23 cellular contexts compared by ENCODE assay signal in genomic region chr7:105230486-105230885, GRCh38.
DNase-seq lines count a peak whose midpoint lies in the region; ATAC-seq, FAIRE-seq and TF ChIP-seq lines count a peak whose summit lies in the region.
"Had no signal": no experiment of that assay in that cellular context is flagged by ENCODE, and none has a peak within 500 bp of the region (broad histone marks: within the 10 kb centered on the region; RNA-seq: fewer than 3 reads in every experiment).

No MANE protein-coding gene starts in this region.

- FAIRE-seq in endometrium (lab: Jason Lieb, UNC) (peak; percentile 35), keratinocyte (lab: Jason Lieb, UNC) (no peak)
- FAIRE-seq: H54 had no signal

- no peaks in the 10 kb centered on the region for H3K9me1 ChIP-seq in keratinocyte (ENCODE audit: control insufficient read depth, extremely low read depth, insufficient read depth, low read length)

- H3K9ac ChIP-seq in SK-N-MC (ENCODE audit: insufficient read length), result no peak overlapping the region
- H3K9ac ChIP-seq in keratinocyte (ENCODE audit: control insufficient read depth, extremely low read depth, insufficient read depth, low read length), result peak overlapping the region; percentile 65
- H3K9ac ChIP-seq: SK-N-SH had no signal

- dilution Hi-C loops in keratinocyte (cut with MboI; ENCODE audit: extremely low pct_ligation_motif_present, low sequenced_read_pairs), result no loop called here

- H3K9me3 ChIP-seq in SK-N-MC (ENCODE audit: low read depth, low read length) (no peaks in the 10 kb centered on the region; the same call in 1 of the 2 replicates), keratinocyte (ENCODE audit: control insufficient read depth, low read depth, low read length) (no peaks in the 10 kb centered on the region)
- H3K9me3 ChIP-seq: SK-N-SH had no signal

- no peak for TF ChIP-seq CTCF in keratinocyte (optimal IDR thresholded peaks at IDR 0.05 in 1 of 3, IDR thresholded peaks at IDR 0.05 in 1 of 3, conservative IDR thresholded peaks at IDR 0.05 in 1 of 3; ENCODE audit: extremely low read depth in 1 of 3, insufficient read depth in 2 of 3, low read length in 3 of 3)

- H2AFZ ChIP-seq in keratinocyte (ENCODE audit: control insufficient read depth, low read length), result no peak overlapping the region
- H2AFZ ChIP-seq: PC-9 had no signal

- peak overlapping the region; percentile 88 for H3K4me2 ChIP-seq in keratinocyte (ENCODE audit: control insufficient read depth, extremely low read depth, insufficient read depth, low read depth, low read length)
- H3K4me2 ChIP-seq: PC-9, SK-N-SH had no signal

- H3K36me3 ChIP-seq in SK-N-MC (ENCODE audit: insufficient read depth, low read length) (0 out of 2 replicates have a peak, but pooled peaks cover 3% of the 10 kb centered on the region), keratinocyte (ENCODE audit: control insufficient read depth in 2 of 2, extremely low read depth in 1 of 2, insufficient read depth in 2 of 2, low read length in 2 of 2) (no peaks in the 10 kb centered on the region)

- no peaks in the 10 kb centered on the region for H3K27me3 ChIP-seq in keratinocyte (ENCODE audit: control insufficient read depth, extremely low read depth, insufficient read depth, low read length)

- H3K4me3 ChIP-seq in SK-N-MC, result no peak overlapping the region
- peak overlapping the region in 2 of 3 experiments; percentile 3 to 48 for H3K4me3 ChIP-seq in keratinocyte (ENCODE audit: control insufficient read depth in 2 of 3, extremely low read depth in 1 of 3, insufficient read depth in 2 of 3, low read depth in 1 of 3, low read length in 3 of 3)
- H3K4me3 ChIP-seq: PC-9 had no signal

- H4K20me1 ChIP-seq in keratinocyte (ENCODE audit: control insufficient read depth, extremely low read depth, insufficient read depth, low read length), result peaks cover 3% of the 10 kb centered on the region

- H3K4me1 ChIP-seq in keratinocyte (ENCODE audit: control insufficient read depth, extremely low read depth, insufficient read depth, low read length), result peaks cover 40% of the 10 kb centered on the region

- ATAC-seq in GM19452 (IDR thresholded peaks at IDR 0.05; ENCODE audit: unreplicated experiment) (no peak), GM18909 (IDR thresholded peaks at IDR 0.05; ENCODE audit: poor library complexity, unreplicated experiment) (no peak)

- H3K79me2 ChIP-seq in keratinocyte (ENCODE audit: control insufficient read depth, insufficient read depth, low read length), result peaks cover 62% of the 10 kb centered on the region

- H3K27ac ChIP-seq in SK-N-MC, result peak overlapping the region; percentile 91
- peak overlapping the region; percentile 96 for H3K27ac ChIP-seq in keratinocyte (ENCODE audit: control insufficient read depth, insufficient read depth, low read length)
- H3K27ac ChIP-seq: PC-9 had no signal

- DNase-seq in EH (ENCODE audit: low read depth) (peak; percentile 5), SK-N-MC (ENCODE audit: low read depth, low spot score) (no peak), keratinocyte (ENCODE audit: low read depth, low spot score) (no peak), Ammon's horn (ENCODE audit: low spot score) (no peak), DMS79 (lab: John Stamatoyannopoulos, UW) (no peak)
- DNase-seq: AML-193; C1 segment of cervical spinal cord; CD4-positive, alpha-beta memory T cell; COR-L47; DMS53; IMR-90; KG1; MM.1S; NCI-H2029; NCI-H526 treated with DMSO at 0.1 percent for 48 hours; PC-9; SHP77 treated with DMSO at 0.1 percent for 48 hours; SK-N-SH; SW 1271 had no signal
